Comparison of ENCODE assay signal across 1 cellular context in the genomic region with DNA sequence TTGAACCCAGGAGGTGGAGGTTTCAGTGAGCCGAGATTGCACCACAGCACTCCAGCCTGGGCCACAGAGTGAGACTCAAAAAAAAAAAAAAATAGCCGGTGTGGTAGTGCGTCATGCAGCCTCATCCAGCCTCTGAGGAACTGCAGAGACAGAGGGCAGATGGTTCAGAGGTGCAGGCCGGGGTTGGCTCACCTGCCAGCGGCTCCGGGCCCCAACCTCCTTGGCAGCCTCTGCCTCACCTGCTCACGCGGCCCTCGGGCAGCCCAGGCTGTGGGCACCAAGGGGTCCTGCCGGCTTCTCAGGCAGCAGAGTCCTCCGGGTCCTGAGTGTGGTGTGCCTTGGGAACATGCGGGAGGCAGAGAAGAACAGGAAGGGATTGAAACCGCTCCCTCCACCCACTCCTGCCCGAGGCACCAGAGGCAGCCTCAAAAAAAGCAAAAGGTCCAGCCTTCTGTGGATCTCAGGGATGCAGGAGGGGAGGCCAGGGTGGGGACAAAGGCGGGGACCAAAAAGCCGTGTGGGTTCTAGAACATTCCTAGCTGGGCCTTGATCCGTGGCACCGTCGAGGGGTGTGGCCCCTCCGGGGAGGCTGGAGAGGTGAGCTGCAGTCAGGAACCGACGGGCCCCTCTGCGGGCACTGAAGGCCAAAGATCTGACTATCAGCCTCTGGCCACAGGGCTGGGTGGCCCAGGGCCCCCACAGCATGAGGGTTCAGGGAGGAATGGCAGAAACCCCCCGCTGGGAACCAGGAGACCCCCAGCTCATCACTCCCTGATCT.
TF ChIP-seq lines count a peak whose summit lies in the region.

No MANE protein-coding gene starts in this region.

TF ChIP-seq in HepG2, 621 proteins besides CTCF, POLR2A, EP300 and RAD21 (continued from another document):
- no peak for TF ChIP-seq ZBTB25 (CRISPR knock-in tag; IDR thresholded peaks at IDR 0.05)
- TF ChIP-seq ZFY (CRISPR knock-in tag; IDR thresholded peaks at IDR 0.05): no peak
- no peak for TF ChIP-seq BRD4 (CRISPR knock-in tag; IDR thresholded peaks at IDR 0.05)
- TF ChIP-seq, protein P1, sequence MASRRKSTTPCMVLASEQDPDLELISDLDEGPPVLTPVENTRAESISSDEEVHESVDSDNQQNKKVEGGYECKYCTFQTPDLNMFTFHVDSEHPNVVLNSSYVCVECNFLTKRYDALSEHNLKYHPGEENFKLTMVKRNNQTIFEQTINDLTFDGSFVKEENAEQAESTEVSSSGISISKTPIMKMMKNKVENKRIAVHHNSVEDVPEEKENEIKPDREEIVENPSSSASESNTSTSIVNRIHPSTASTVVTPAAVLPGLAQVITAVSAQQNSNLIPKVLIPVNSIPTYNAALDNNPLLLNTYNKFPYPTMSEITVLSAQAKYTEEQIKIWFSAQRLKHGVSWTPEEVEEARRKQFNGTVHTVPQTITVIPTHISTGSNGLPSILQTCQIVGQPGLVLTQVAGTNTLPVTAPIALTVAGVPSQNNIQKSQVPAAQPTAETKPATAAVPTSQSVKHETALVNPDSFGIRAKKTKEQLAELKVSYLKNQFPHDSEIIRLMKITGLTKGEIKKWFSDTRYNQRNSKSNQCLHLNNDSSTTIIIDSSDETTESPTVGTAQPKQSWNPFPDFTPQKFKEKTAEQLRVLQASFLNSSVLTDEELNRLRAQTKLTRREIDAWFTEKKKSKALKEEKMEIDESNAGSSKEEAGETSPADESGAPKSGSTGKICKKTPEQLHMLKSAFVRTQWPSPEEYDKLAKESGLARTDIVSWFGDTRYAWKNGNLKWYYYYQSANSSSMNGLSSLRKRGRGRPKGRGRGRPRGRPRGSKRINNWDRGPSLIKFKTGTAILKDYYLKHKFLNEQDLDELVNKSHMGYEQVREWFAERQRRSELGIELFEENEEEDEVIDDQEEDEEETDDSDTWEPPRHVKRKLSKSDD (CRISPR knock-in tag; IDR thresholded peaks at IDR 0.05; ENCODE audit: low read depth): no peak
- no peak for TF ChIP-seq ZNF17 (CRISPR knock-in tag; IDR thresholded peaks at IDR 0.05)
- no peak for TF ChIP-seq CHD4 (IDR thresholded peaks at IDR 0.05; ENCODE audit: borderline replicate concordance, low read length)
- no peak for TF ChIP-seq ZXDC (CRISPR knock-in tag; IDR thresholded peaks at IDR 0.05)
- 0 out of 2 replicates have a peak, but pooled peaks have one; percentile 4 for TF ChIP-seq HNRNPL (IDR thresholded peaks at IDR 0.05; ENCODE audit: low read depth, low read length)
- no peak for TF ChIP-seq PRMT3 (CRISPR knock-in tag; IDR thresholded peaks at IDR 0.05; ENCODE audit: borderline replicate concordance, low read depth)
- TF ChIP-seq ZNF773 (CRISPR knock-in tag; IDR thresholded peaks at IDR 0.05; ENCODE audit: borderline replicate concordance): no peak
- TF ChIP-seq WIZ (CRISPR knock-in tag; IDR thresholded peaks at IDR 0.05): no peak
- TF ChIP-seq, protein P2, sequence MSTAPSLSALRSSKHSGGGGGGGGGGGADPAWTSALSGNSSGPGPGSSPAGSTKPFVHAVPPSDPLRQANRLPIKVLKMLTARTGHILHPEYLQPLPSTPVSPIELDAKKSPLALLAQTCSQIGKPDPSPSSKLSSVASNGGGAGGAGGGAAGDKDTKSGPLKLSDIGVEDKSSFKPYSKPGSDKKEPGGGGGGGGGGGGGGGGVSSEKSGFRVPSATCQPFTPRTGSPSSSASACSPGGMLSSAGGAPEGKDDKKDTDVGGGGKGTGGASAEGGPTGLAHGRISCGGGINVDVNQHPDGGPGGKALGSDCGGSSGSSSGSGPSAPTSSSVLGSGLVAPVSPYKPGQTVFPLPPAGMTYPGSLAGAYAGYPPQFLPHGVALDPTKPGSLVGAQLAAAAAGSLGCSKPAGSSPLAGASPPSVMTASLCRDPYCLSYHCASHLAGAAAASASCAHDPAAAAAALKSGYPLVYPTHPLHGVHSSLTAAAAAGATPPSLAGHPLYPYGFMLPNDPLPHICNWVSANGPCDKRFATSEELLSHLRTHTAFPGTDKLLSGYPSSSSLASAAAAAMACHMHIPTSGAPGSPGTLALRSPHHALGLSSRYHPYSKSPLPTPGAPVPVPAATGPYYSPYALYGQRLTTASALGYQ (CRISPR knock-in tag; IDR thresholded peaks at IDR 0.05): no peak
- no peak for TF ChIP-seq RFXAP (CRISPR knock-in tag; IDR thresholded peaks at IDR 0.05; ENCODE audit: borderline replicate concordance)
- TF ChIP-seq, protein P3, sequence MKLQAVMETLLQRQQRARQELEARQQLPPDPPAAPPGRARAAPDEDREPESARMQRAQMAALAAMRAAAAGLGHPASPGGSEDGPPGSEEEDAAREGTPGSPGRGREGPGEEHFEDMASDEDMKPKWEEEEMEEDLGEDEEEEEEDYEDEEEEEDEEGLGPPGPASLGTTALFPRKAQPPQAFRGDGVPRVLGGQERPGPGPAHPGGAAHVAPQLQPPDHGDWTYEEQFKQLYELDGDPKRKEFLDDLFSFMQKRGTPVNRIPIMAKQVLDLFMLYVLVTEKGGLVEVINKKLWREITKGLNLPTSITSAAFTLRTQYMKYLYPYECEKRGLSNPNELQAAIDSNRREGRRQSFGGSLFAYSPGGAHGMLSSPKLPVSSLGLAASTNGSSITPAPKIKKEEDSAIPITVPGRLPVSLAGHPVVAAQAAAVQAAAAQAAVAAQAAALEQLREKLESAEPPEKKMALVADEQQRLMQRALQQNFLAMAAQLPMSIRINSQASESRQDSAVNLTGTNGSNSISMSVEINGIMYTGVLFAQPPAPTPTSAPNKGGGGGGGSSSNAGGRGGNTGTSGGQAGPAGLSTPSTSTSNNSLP (IDR thresholded peaks at IDR 0.05; ENCODE audit: low read depth, low read length): no peak
- TF ChIP-seq, protein P4, sequence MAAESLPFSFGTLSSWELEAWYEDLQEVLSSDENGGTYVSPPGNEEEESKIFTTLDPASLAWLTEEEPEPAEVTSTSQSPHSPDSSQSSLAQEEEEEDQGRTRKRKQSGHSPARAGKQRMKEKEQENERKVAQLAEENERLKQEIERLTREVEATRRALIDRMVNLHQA (CRISPR knock-in tag; IDR thresholded peaks at IDR 0.05): no peak
- no peak for TF ChIP-seq ZIK1 (CRISPR knock-in tag; IDR thresholded peaks at IDR 0.05; ENCODE audit: borderline replicate concordance, low read depth)
- TF ChIP-seq ZNF83 (CRISPR knock-in tag; IDR thresholded peaks at IDR 0.05; ENCODE audit: borderline replicate concordance): no peak
- no peak for TF ChIP-seq FOXC1 (CRISPR knock-in tag; IDR thresholded peaks at IDR 0.05; ENCODE audit: borderline replicate concordance)
- TF ChIP-seq MYNN (CRISPR knock-in tag; IDR thresholded peaks at IDR 0.05; ENCODE audit: low read depth): no peak
- no peak for TF ChIP-seq TCF12 (IDR thresholded peaks at IDR 0.05)
- TF ChIP-seq TCF12 (CRISPR knock-in tag; IDR thresholded peaks at IDR 0.05): no peak
- TF ChIP-seq, protein P5, sequence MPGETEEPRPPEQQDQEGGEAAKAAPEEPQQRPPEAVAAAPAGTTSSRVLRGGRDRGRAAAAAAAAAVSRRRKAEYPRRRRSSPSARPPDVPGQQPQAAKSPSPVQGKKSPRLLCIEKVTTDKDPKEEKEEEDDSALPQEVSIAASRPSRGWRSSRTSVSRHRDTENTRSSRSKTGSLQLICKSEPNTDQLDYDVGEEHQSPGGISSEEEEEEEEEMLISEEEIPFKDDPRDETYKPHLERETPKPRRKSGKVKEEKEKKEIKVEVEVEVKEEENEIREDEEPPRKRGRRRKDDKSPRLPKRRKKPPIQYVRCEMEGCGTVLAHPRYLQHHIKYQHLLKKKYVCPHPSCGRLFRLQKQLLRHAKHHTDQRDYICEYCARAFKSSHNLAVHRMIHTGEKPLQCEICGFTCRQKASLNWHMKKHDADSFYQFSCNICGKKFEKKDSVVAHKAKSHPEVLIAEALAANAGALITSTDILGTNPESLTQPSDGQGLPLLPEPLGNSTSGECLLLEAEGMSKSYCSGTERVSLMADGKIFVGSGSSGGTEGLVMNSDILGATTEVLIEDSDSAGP (CRISPR knock-in tag; IDR thresholded peaks at IDR 0.05; ENCODE audit: borderline replicate concordance): no peak
- no peak for TF ChIP-seq MTF1 (CRISPR knock-in tag; IDR thresholded peaks at IDR 0.05)
- TF ChIP-seq ATAD3A (CRISPR knock-in tag; IDR thresholded peaks at IDR 0.05): no peak
- TF ChIP-seq ZNF770 (CRISPR knock-in tag; IDR thresholded peaks at IDR 0.05): peak; percentile 48; the same call in 1 of the 2 replicates
- peak; percentile 36 for TF ChIP-seq AGO2 (optimal IDR thresholded peaks at IDR 0.05; ENCODE audit: low read depth, low read length)
- no peak for TF ChIP-seq CCDC6 (CRISPR knock-in tag; IDR thresholded peaks at IDR 0.05)
- peak; percentile 33 for TF ChIP-seq ZNF687 (CRISPR knock-in tag; IDR thresholded peaks at IDR 0.05)
- no peak for TF ChIP-seq JUND (CRISPR knock-in tag; IDR thresholded peaks at IDR 0.05)
- TF ChIP-seq ZBTB1 (CRISPR knock-in tag; IDR thresholded peaks at IDR 0.05; ENCODE audit: borderline replicate concordance): no peak
- TF ChIP-seq, protein P6, sequence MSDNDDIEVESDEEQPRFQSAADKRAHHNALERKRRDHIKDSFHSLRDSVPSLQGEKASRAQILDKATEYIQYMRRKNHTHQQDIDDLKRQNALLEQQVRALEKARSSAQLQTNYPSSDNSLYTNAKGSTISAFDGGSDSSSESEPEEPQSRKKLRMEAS (IDR thresholded peaks at IDR 0.05): peak; percentile 4; the same call in 1 of the 2 replicates
- no peak for TF ChIP-seq ZBTB8A (CRISPR knock-in tag; IDR thresholded peaks at IDR 0.05; ENCODE audit: borderline replicate concordance, low read depth)
